ENCODE assay signal across 26 cellular contexts in the genomic region with DNA sequence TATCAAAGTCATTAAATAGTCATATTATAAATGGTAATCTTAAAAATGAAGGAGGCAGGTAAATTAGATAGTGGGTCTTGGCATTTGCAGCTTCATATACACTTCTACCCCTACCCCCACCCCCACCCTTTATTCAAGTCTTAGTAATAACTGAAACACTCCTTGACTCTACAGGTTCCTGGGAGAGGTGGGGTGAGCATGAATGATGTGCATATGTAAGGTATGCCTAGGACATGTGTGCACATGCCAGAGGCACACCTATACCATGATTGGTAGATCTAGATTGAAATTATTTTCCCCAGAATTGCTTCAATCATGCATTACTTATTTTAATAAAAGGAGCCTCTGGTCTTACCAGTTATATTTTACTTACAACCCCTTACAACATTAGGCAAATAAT.
"Had no signal": no experiment of that assay in that cellular context is flagged by ENCODE, and none has a peak within 500 bp of the region (broad histone marks: within the 10 kb centered on the region; RNA-seq: fewer than 3 reads in every experiment).

No MANE protein-coding gene starts in this region.

- H3K36me3 ChIP-seq: left ventricle myocardium inferior, neural progenitor cell, ovary, right atrium auricular region, right lobe of liver, stomach, thyroid gland, transverse colon, upper lobe of left lung, vagina had no signal

- H3K27ac Mint-ChIP-seq: immature natural killer cell; memory B cell; natural killer cell; nephron progenitor cell; neural progenitor cell; progenitor cell of endocrine pancreas; stimulated activated naive B cell treated with anti-CD40 and anti-IgM and Interleukin-4, amounts not matched to agents 10 μg/mL and 1 μg/mL and 100 μg/mL, for 72 hours had no signal

- H3K9me3 ChIP-seq: ovary, right lobe of liver, testis, thyroid gland, vagina had no signal

- H3K4me3 ChIP-seq: left ventricle myocardium inferior, lung, neural progenitor cell, ovary, right atrium auricular region, right lobe of liver, smooth muscle cell, stomach, testis, thyroid gland, transverse colon, upper lobe of left lung, vagina had no signal

- H3K9ac ChIP-seq: neural progenitor cell had no signal

- H3K4me1 Mint-ChIP-seq: immature natural killer cell; memory B cell; natural killer cell; nephron progenitor cell; neural progenitor cell; stimulated activated naive B cell treated with anti-CD40 and anti-IgM and Interleukin-4, amounts not matched to agents 10 μg/mL and 1 μg/mL and 100 μg/mL, for 72 hours had no signal

- H3K27ac ChIP-seq: left ventricle myocardium inferior, neural progenitor cell, ovary, right atrium auricular region, right lobe of liver, stomach, testis, thyroid gland, transverse colon, upper lobe of left lung, vagina had no signal

- H3K4me3 Mint-ChIP-seq: immature natural killer cell; memory B cell; natural killer cell; nephron progenitor cell; neural progenitor cell; stimulated activated naive B cell treated with anti-CD40 and anti-IgM and Interleukin-4, amounts not matched to agents 10 μg/mL and 1 μg/mL and 100 μg/mL, for 72 hours had no signal

- DNase-seq: hypothalamus; immature natural killer cell; left ventricle myocardium inferior; midbrain; natural killer cell; nephron progenitor cell; ovary; right lobe of liver; stimulated activated CD4-positive, alpha-beta T cell treated with anti-CD3 and anti-CD28 coated beads, Interleukin-1b, Interleukin-23, amount 100 ng/mL, for 48 hours; stimulated activated CD4-positive, alpha-beta T cell treated with anti-CD3 and anti-CD28 coated beads, Interleukin-2, amount 100 ng/mL, for 48 hours; stimulated activated CD4-positive, alpha-beta T cell treated with anti-CD3 and anti-CD28 coated beads, Interleukin-4, amount 100 ng/mL, for 4 hours; stimulated activated CD8-positive, alpha-beta memory T cell treated with anti-CD3 and anti-CD28 coated beads, Interleukin-4, amount 100 ng/mL, for 48 hours; stimulated activated naive B cell treated with anti-CD40 and anti-IgM and Interleukin-4, amounts not matched to agents 10 μg/mL and 1 μg/mL and 100 μg/mL, for 72 hours; stimulated activated naive CD8-positive, alpha-beta T cell treated with anti-CD3 and anti-CD28 coated beads, Interleukin-15, Interleukin-2, amounts not matched to agents 100 U/mL and 50 U/mL, for 24 hours; stomach; testis; thyroid gland; transverse colon; upper lobe of left lung had no signal

- ATAC-seq: natural killer cell; right lobe of liver; stimulated activated naive B cell treated with anti-CD40 and anti-IgM and Interleukin-4, amounts not matched to agents 10 μg/mL and 1 μg/mL and 100 μg/mL, for 72 hours; stimulated activated naive CD8-positive, alpha-beta T cell treated with anti-CD3 and anti-CD28 coated beads, Interleukin-15, Interleukin-2, amounts not matched to agents 100 U/mL and 50 U/mL, for 24 hours had no signal

- H3K4me1 ChIP-seq: left ventricle myocardium inferior, neural progenitor cell, right atrium auricular region, right lobe of liver, stomach, testis, thyroid gland, transverse colon, upper lobe of left lung, vagina had no signal

- H3K27me3 Mint-ChIP-seq: progenitor cell of endocrine pancreas had no signal

- H3K27me3 ChIP-seq: neural progenitor cell, ovary, right atrium auricular region, right lobe of liver, stomach, testis, thyroid gland, transverse colon, upper lobe of left lung, vagina had no signal

- H3K4me2 ChIP-seq: neural progenitor cell, smooth muscle cell had no signal
